Comparison of ENCODE assay signal across 9 cellular contexts in genomic region chr12:107091989-107092641, GRCh38. TPM values are rescaled to one million over a fixed set of nuclear protein-coding genes. Genes with fewer than 3 reads are reported as not detected.
DNase-seq lines count a peak whose midpoint lies in the region; TF ChIP-seq lines count a peak whose summit lies in the region.
"Had no signal": no experiment of that assay in that cellular context is flagged by ENCODE, and none has a peak within 500 bp of the region (broad histone marks: within the 10 kb centered on the region; RNA-seq: fewer than 3 reads in every experiment).

No MANE protein-coding gene starts in this region.

- no peak overlapping the region for H3K27ac Mint-ChIP-seq in progenitor cell of endocrine pancreas
- H3K27ac Mint-ChIP-seq: dendritic cell treated with granulocyte-macrophage colony-stimulating factor and Interleukin-4, amounts not matched to agents 40 ng/mL and 50 ng/mL, for 4 days had no signal

- H3K27me3 ChIP-seq in left ventricle myocardium inferior (ENCODE audit: low read depth): no peaks in the 10 kb centered on the region

- DNase-seq in DMS53 treated with DMSO at 0.1 percent for 48 hours (lab: John Stamatoyannopoulos, UW; ENCODE audit: unreplicated experiment) (peak; percentile 85), HUDEP-2 (lab: John Stamatoyannopoulos, UW; ENCODE audit: unreplicated experiment in 76 of 76) (peak in 50 of 76 experiments; percentile 6 to 79 (median 50)), NCI-H82 (lab: John Stamatoyannopoulos, UW) (peak; percentile 88), amniotic stem cell (lab: John Stamatoyannopoulos, UW) (peak; percentile 91), left ventricle myocardium inferior (no peak), progenitor cell of endocrine pancreas (ENCODE audit: low spot score, unreplicated experiment) (peak; percentile 30), posterior cingulate gyrus (no peak)
- no peak for DNase-seq in activated effector memory CD4-positive, alpha-beta T cell treated with Interleukin-2 at 50 U/mL for 16 hours

- H3K36me3 Mint-ChIP-seq in progenitor cell of endocrine pancreas (ENCODE audit: insufficient read depth): no peaks in the 10 kb centered on the region

- peak overlapping the region; percentile 94 for H3K4me3 ChIP-seq in left ventricle myocardium inferior

- H3K27me3 Mint-ChIP-seq in progenitor cell of endocrine pancreas: no peaks in the 10 kb centered on the region
- H3K27me3 Mint-ChIP-seq: dendritic cell treated with granulocyte-macrophage colony-stimulating factor and Interleukin-4, amounts not matched to agents 40 ng/mL and 50 ng/mL, for 4 days had no signal

- H3K9me3 Mint-ChIP-seq in progenitor cell of endocrine pancreas (ENCODE audit: low read depth): peaks cover 6% of the 10 kb centered on the region

- H3K4me3 Mint-ChIP-seq in progenitor cell of endocrine pancreas (ENCODE audit: low read depth): no peak overlapping the region
- H3K4me3 Mint-ChIP-seq: dendritic cell treated with granulocyte-macrophage colony-stimulating factor and Interleukin-4, amounts not matched to agents 40 ng/mL and 50 ng/mL, for 4 days had no signal

- no peaks in the 10 kb centered on the region for H3K36me3 ChIP-seq in left ventricle myocardium inferior

- H3K27ac ChIP-seq in left ventricle myocardium inferior (replicated peaks): peak overlapping the region; percentile 92

- H3K4me1 Mint-ChIP-seq in progenitor cell of endocrine pancreas (ENCODE audit: low read depth): peaks cover 1% of the 10 kb centered on the region

- H3K4me1 ChIP-seq in left ventricle myocardium inferior: peaks cover 41% of the 10 kb centered on the region

- H3K9me3 ChIP-seq in left ventricle myocardium inferior (replicated peaks): peaks cover 4% of the 10 kb centered on the region

- intact Hi-C loops in left ventricle myocardium inferior (cut with micrococcal nuclease): no loop called here
- intact Hi-C loops in posterior cingulate gyrus (cut with DNase I): loop anchor here (2.0 to 5.0 kb wide), 2 partner anchors 105 to 135 kb away; partner anchors contain the start of genes MTERF2 and TMEM263

- TF ChIP-seq CTCF in left ventricle myocardium inferior (IDR thresholded peaks at IDR 0.05; ENCODE audit: borderline replicate concordance) (peak; percentile 79), progenitor cell of endocrine pancreas (IDR thresholded peaks at IDR 0.05; ENCODE audit: unreplicated experiment) (peak; percentile 77)

RNA-seq across cellular contexts. Expression of gene CRY1, which starts 1.2 kb away (rescaled TPM):
- total RNA-seq in left ventricle myocardium inferior (10.0 TPM), progenitor cell of endocrine pancreas (23.2 and 26.9 TPM in 2 replicates)

Comparison
In these comparisons a context has a peak if more than half of its experiments do, and no peak if none do; other contexts are left out.
1. DNase-seq: peak in DMS53 treated with DMSO at 0.1 percent for 48 hours (single experiment), HUDEP-2 (50 of 76), NCI-H82 (single experiment), amniotic stem cell (single experiment) and progenitor cell of endocrine pancreas (single experiment); none in left ventricle myocardium inferior (single experiment), posterior cingulate gyrus (0 of 10) and activated effector memory CD4-positive, alpha-beta T cell treated with Interleukin-2 at 50 U/mL for 16 hours (single experiment).